In genomic region chr7:11592699-11593098, GRCh38 we compare ENCODE assay signal across 12 cellular contexts.
"Had no signal": no experiment of that assay in that cellular context is flagged by ENCODE, and none has a peak within 500 bp of the region (broad histone marks: within the 10 kb centered on the region; RNA-seq: fewer than 3 reads in every experiment).

No MANE protein-coding gene starts in this region.

- DNase-seq: activated T-cell treated with anti-CD3 and anti-CD28 coated beads, Interleukin-2, amount 50 U/mL, for 1 hour; gastrocnemius medialis; heart right ventricle; left ventricle myocardium superior; naive thymus-derived CD4-positive, alpha-beta T cell; thyroid gland had no signal

- H3K9me3 Mint-ChIP-seq: activated naive CD4-positive, alpha-beta T cell treated with anti-CD3 and anti-CD28 coated beads, Interleukin-2, amount 50 U/mL, for 24 hours had no signal

- H3K36me3 ChIP-seq: gastrocnemius medialis, heart right ventricle, right atrium auricular region, thyroid gland had no signal

- H3K4me1 Mint-ChIP-seq: activated naive CD4-positive, alpha-beta T cell treated with anti-CD3 and anti-CD28 coated beads, Interleukin-2, amount 50 U/mL, for 24 hours; brain; naive thymus-derived CD4-positive, alpha-beta T cell; stimulated activated effector memory CD8-positive, alpha-beta T cell treated with anti-CD3 and anti-CD28 coated beads, Interleukin-12 subunit alpha, Interleukin-12 subunit beta, amount 100 ng/mL, for 72 hours had no signal

- H3K4me2 ChIP-seq: smooth muscle cell had no signal

- H3K4me3 ChIP-seq: gastrocnemius medialis, heart right ventricle, right atrium auricular region, smooth muscle cell, thyroid gland had no signal

- H3K27ac Mint-ChIP-seq: activated naive CD4-positive, alpha-beta T cell treated with anti-CD3 and anti-CD28 coated beads, Interleukin-2, amount 50 U/mL, for 24 hours; brain; naive thymus-derived CD4-positive, alpha-beta T cell; stimulated activated effector memory CD8-positive, alpha-beta T cell treated with anti-CD3 and anti-CD28 coated beads, Interleukin-12 subunit alpha, Interleukin-12 subunit beta, amount 100 ng/mL, for 72 hours had no signal

- ATAC-seq: activated CD4-positive, CD25-positive, alpha-beta regulatory T cell treated with anti-CD3 and anti-CD28 coated beads, Interleukin-2, amount 50 U/mL, for 24 hours; gastrocnemius medialis; left ventricle myocardium superior; naive thymus-derived CD4-positive, alpha-beta T cell; stimulated activated effector memory CD8-positive, alpha-beta T cell treated with anti-CD3 and anti-CD28 coated beads, Interleukin-12 subunit alpha, Interleukin-12 subunit beta, amount 100 ng/mL, for 72 hours had no signal

- H3K4me3 Mint-ChIP-seq: activated naive CD4-positive, alpha-beta T cell treated with anti-CD3 and anti-CD28 coated beads, Interleukin-2, amount 50 U/mL, for 24 hours; brain; naive thymus-derived CD4-positive, alpha-beta T cell; stimulated activated effector memory CD8-positive, alpha-beta T cell treated with anti-CD3 and anti-CD28 coated beads, Interleukin-12 subunit alpha, Interleukin-12 subunit beta, amount 100 ng/mL, for 72 hours had no signal

- H3K9me3 ChIP-seq: gastrocnemius medialis, heart right ventricle, right atrium auricular region, thyroid gland had no signal

- H3K4me1 ChIP-seq: gastrocnemius medialis, right atrium auricular region, thyroid gland had no signal

- H3K27me3 ChIP-seq: gastrocnemius medialis, heart right ventricle, right atrium auricular region, thyroid gland had no signal

- H3K27ac ChIP-seq: gastrocnemius medialis, right atrium auricular region, thyroid gland had no signal

- H3K36me3 Mint-ChIP-seq: activated naive CD4-positive, alpha-beta T cell treated with anti-CD3 and anti-CD28 coated beads, Interleukin-2, amount 50 U/mL, for 24 hours; naive thymus-derived CD4-positive, alpha-beta T cell; stimulated activated effector memory CD8-positive, alpha-beta T cell treated with anti-CD3 and anti-CD28 coated beads, Interleukin-12 subunit alpha, Interleukin-12 subunit beta, amount 100 ng/mL, for 72 hours had no signal

- H3K27me3 Mint-ChIP-seq: activated naive CD4-positive, alpha-beta T cell treated with anti-CD3 and anti-CD28 coated beads, Interleukin-2, amount 50 U/mL, for 24 hours; naive thymus-derived CD4-positive, alpha-beta T cell had no signal
